Comparison of ENCODE assay signal across 9 cellular contexts in genomic region chr3:58422756-58423324, GRCh38. TPM values are rescaled to one million over a fixed set of nuclear protein-coding genes. Genes with fewer than 3 reads are reported as not detected.
A peak's percentile ranks its signal among the peaks of the same experiment; 100 is the strongest.
DNase-seq lines count a peak whose midpoint lies in the region; ATAC-seq and TF ChIP-seq lines count a peak whose summit lies in the region.
"Had no signal": no experiment of that assay in that cellular context is flagged by ENCODE, and none has a peak within 500 bp of the region (broad histone marks: within the 10 kb centered on the region; RNA-seq: fewer than 3 reads in every experiment).

No MANE protein-coding gene starts in this region.

- peak; percentile 34 for TF ChIP-seq RAD21 in IMR-90 (IDR thresholded peaks at IDR 0.05; ENCODE audit: low read length)

- no peak overlapping the region for H3K4me2 ChIP-seq in IMR-90 (ENCODE audit: low read depth, low read length)
- no peak overlapping the region for H3K4me2 ChIP-seq in mesendoderm (ENCODE audit: low read length)

- DNase-seq in BJ (ENCODE audit: low read depth) (no peak), IMR-90 (peak; percentile 32), choroid plexus epithelial cell (ENCODE audit: low read depth) (peak; percentile 74), mesendoderm (peak; percentile 81), mucosa of descending colon (no peak), COR-L47 (lab: John Stamatoyannopoulos, UW) (no peak), HUDEP-2 (lab: John Stamatoyannopoulos, UW; ENCODE audit: unreplicated experiment in 76 of 76) (no peak)
- no peak for DNase-seq in stimulated activated naive CD8-positive, alpha-beta T cell treated with anti-CD3 and anti-CD28 coated beads, Interleukin-15, Interleukin-2, amounts not matched to agents 100 U/mL and 50 U/mL, for 24 hours
- DNase-seq: NCI-H1930 had no signal

- H3K56ac ChIP-seq in IMR-90 (ENCODE audit: extremely low read depth, insufficient read depth, low read length) (no peak overlapping the region), mesendoderm (ENCODE audit: low read length) (peak overlapping the region; percentile 19)

- H2BK120ac ChIP-seq in IMR-90 (ENCODE audit: low read depth, low read length) (no peak overlapping the region), mesendoderm (ENCODE audit: low read depth, low read length) (no peak overlapping the region)

- no peak overlapping the region for H3K14ac ChIP-seq in IMR-90 (replicated peaks; ENCODE audit: low read depth, low read length)

- intact Hi-C loops in IMR-90 (cut with micrococcal nuclease) (no loop called here), mucosa of descending colon (cut with DNase I, micrococcal nuclease) (no loop called here)

- H4K20me1 ChIP-seq in IMR-90 (ENCODE audit: insufficient read depth, low read length), result no peaks in the 10 kb centered on the region

- H3K4me1 ChIP-seq in IMR-90 (ENCODE audit: control insufficient read depth, insufficient read depth, low read length) (peaks cover 2% of the 10 kb centered on the region), mesendoderm (ENCODE audit: control insufficient read depth, low read depth, low read length) (no peaks in the 10 kb centered on the region), mucosa of descending colon (ENCODE audit: low read depth) (peaks cover 8% of the 10 kb centered on the region)

- no peak overlapping the region for H4K8ac ChIP-seq in IMR-90 (ENCODE audit: low read depth in 2 of 2, low read length in 2 of 2)
- no peak overlapping the region for H4K8ac ChIP-seq in mesendoderm (ENCODE audit: low read depth, low read length)

- H3K9me3 ChIP-seq in IMR-90 (ENCODE audit: control insufficient read depth, insufficient read depth, low read length), result no peaks in the 10 kb centered on the region
- no peaks in the 10 kb centered on the region for H3K9me3 ChIP-seq in mucosa of descending colon

- H3K27me3 ChIP-seq in BJ (ENCODE audit: control insufficient read depth, insufficient read depth, low read length), result no peaks in the 10 kb centered on the region
- H3K27me3 ChIP-seq in IMR-90 (ENCODE audit: control insufficient read depth, insufficient read depth, low read length), result no peaks in the 10 kb centered on the region
- no peaks in the 10 kb centered on the region for H3K27me3 ChIP-seq in mesendoderm (ENCODE audit: insufficient read depth, low read length, poor library complexity)

- H2AFZ ChIP-seq in IMR-90 (replicated peaks; ENCODE audit: low read length, poor library complexity), result no peak overlapping the region

- H4K91ac ChIP-seq in IMR-90 (ENCODE audit: insufficient read depth, low read depth, low read length), result no peak overlapping the region

- peaks cover 0 to 12% of the 10 kb centered on the region in 2 experiments; a peak in 3 of 4 replicates for H3K79me1 ChIP-seq in IMR-90 (ENCODE audit: low read depth in 1 of 2, low read length in 2 of 2)
- H3K79me1 ChIP-seq in mesendoderm (ENCODE audit: low read length), result no peaks in the 10 kb centered on the region

- ATAC-seq in IMR-90 (ENCODE audit: low read depth), result peak; percentile 43; the same call in 1 of the 2 replicates
- ATAC-seq in mucosa of descending colon, result no peak
- ATAC-seq in stimulated activated naive CD8-positive, alpha-beta T cell treated with anti-CD3 and anti-CD28 coated beads, Interleukin-15, Interleukin-2, amounts not matched to agents 100 U/mL and 50 U/mL, for 24 hours, result no peak

- H3K9ac ChIP-seq in IMR-90 (ENCODE audit: low read depth, low read length) (no peak overlapping the region), mesendoderm (ENCODE audit: low read length) (peak overlapping the region; percentile 4)

- no peak overlapping the region for H3K4me3 ChIP-seq in BJ (ENCODE audit: low read depth, low read length)
- H3K4me3 ChIP-seq in IMR-90 (ENCODE audit: insufficient read depth, low read depth, low read length), result no peak overlapping the region
- no peak overlapping the region for H3K4me3 ChIP-seq in choroid plexus epithelial cell (ENCODE audit: low read depth, low read length)
- no peak overlapping the region for H3K4me3 ChIP-seq in mesendoderm (ENCODE audit: low read length)
- H3K4me3 ChIP-seq in mucosa of descending colon, result no peak overlapping the region

- H2AK9ac ChIP-seq in IMR-90 (replicated peaks; ENCODE audit: low read depth, low read length, poor library complexity), result no peak overlapping the region

- no peak overlapping the region for H3K23ac ChIP-seq in IMR-90 (ENCODE audit: low read depth, low read length)
- no peak overlapping the region for H3K23ac ChIP-seq in mesendoderm (ENCODE audit: low read length)

- H3K4ac ChIP-seq in IMR-90 (ENCODE audit: low read depth, low read length) (no peak overlapping the region), mesendoderm (ENCODE audit: low read depth, low read length) (no peak overlapping the region)

- no TSS peak for BruUV-seq in IMR-90 (replicated peaks; lab: Mats Ljungman, UMichigan)

- TF ChIP-seq CTCF in BJ (IDR thresholded peaks at IDR 0.05; ENCODE audit: insufficient read depth, low read depth, low read length) (peak; percentile 42), IMR-90 (conservative IDR thresholded peaks at IDR 0.05; ENCODE audit: low read depth, low read length) (peak; percentile 39), choroid plexus epithelial cell (conservative IDR thresholded peaks at IDR 0.05; ENCODE audit: low read depth, low read length) (peak; percentile 65), mucosa of descending colon (IDR thresholded peaks at IDR 0.05) (no peak)

- WGBS in IMR-90 (ENCODE audit: extremely low coverage in 2 of 2, insufficient read length in 1 of 2), 2 experiments, result no CpG with 5 or more reads among the region's 8 CpGs
- WGBS in mesendoderm (ENCODE audit: extremely low coverage, insufficient coverage, low lambda C conversion rate), result no CpG with 5 or more reads among the region's 8 CpGs

- H3K18ac ChIP-seq in IMR-90 (ENCODE audit: low read depth, low read length), result no peak overlapping the region
- H3K18ac ChIP-seq in mesendoderm (ENCODE audit: low read length), result no peak overlapping the region

- CTCF ChIA-PET in BJ (lab: Yijun Ruan, JAX) (interaction anchor here (1.2 to 1.8 kb wide), 3 partner anchors 69 to 102 kb away, joined by 3 to 6 read pairs (median 4); partner anchors contain the start of gene KCTD6), IMR-90 (lab: Yijun Ruan, JAX) (no interaction called here)

- peaks cover 3% of the 10 kb centered on the region; the same call in 1 of the 2 replicates for H3K9me1 ChIP-seq in IMR-90 (ENCODE audit: insufficient read depth, low read length)

- no peaks in the 10 kb centered on the region for H3K79me2 ChIP-seq in mesendoderm (ENCODE audit: control insufficient read depth, insufficient read depth, low read length)

- TF ChIP-seq POLR2A in IMR-90 (IDR thresholded peaks at IDR 0.05; ENCODE audit: low read depth, low read length), result no peak

- in situ Hi-C loops in IMR-90 (cut with MboI; ENCODE audit: low sequenced_read_pairs), result loop anchor here (25.0 kb wide), 1 partner anchor 236 kb away; no protein-coding TSS in a partner anchor

- H2BK15ac ChIP-seq in IMR-90 (ENCODE audit: low read depth, low read length) (no peak overlapping the region), mesendoderm (replicated peaks; ENCODE audit: low read depth) (no peak overlapping the region)

- POLR2A ChIA-PET in BJ (lab: Charles Lee), result no interaction called here
- POLR2A ChIA-PET in IMR-90 (lab: Charles Lee; ENCODE audit: unreplicated experiment), result no interaction called here

- H3K36me3 ChIP-seq in BJ (ENCODE audit: control insufficient read depth, insufficient read depth, low read length) (peaks cover 12% of the 10 kb centered on the region), IMR-90 (ENCODE audit: control insufficient read depth, insufficient read depth, low read length) (peaks cover 54% of the 10 kb centered on the region), mesendoderm (ENCODE audit: control insufficient read depth, insufficient read depth, low read length) (peaks cover 5% of the 10 kb centered on the region), mucosa of descending colon (ENCODE audit: low read depth) (peaks cover 4% of the 10 kb centered on the region)

- no peak overlapping the region for H2BK5ac ChIP-seq in IMR-90 (ENCODE audit: low read depth, low read length, poor library complexity, severe bottlenecking)
- H2BK5ac ChIP-seq in mesendoderm (ENCODE audit: low read length), result no peak overlapping the region

- H4K5ac ChIP-seq in IMR-90 (ENCODE audit: low read depth, low read length), result no peak overlapping the region
- H4K5ac ChIP-seq in mesendoderm (ENCODE audit: low read length), result no peak overlapping the region

- H2BK20ac ChIP-seq in IMR-90 (ENCODE audit: low read depth, low read length), result no peak overlapping the region

- H2AK5ac ChIP-seq in IMR-90 (ENCODE audit: low read depth, low read length), result no peak overlapping the region
- no peak overlapping the region for H2AK5ac ChIP-seq in mesendoderm (ENCODE audit: low read length)

- dilution Hi-C loops in IMR-90 (cut with HindIII; ENCODE audit: low sequenced_read_pairs, unreplicated experiment), result no loop called here

- no peak overlapping the region for H3K27ac ChIP-seq in IMR-90 (ENCODE audit: insufficient read depth, low read length)
- no peak overlapping the region for H3K27ac ChIP-seq in mesendoderm (ENCODE audit: low read depth, low read length)

TF ChIP-seq in IMR-90, 13 proteins besides CTCF, POLR2A, EP300 and RAD21:
- TF ChIP-seq SMC3 (IDR thresholded peaks at IDR 0.05; ENCODE audit: low read depth, low read length) (peak; percentile 31; the same call in 1 of the 2 replicates), BHLHE40 (IDR thresholded peaks at IDR 0.05; ENCODE audit: low read depth, low read length) (no peak), RCOR1 (IDR thresholded peaks at IDR 0.05; ENCODE audit: insufficient replicate concordance, low read length) (no peak)

RNA-seq across cellular contexts. Expression of gene PDHB, which starts 10.8 kb away (rescaled TPM):
- 86.1 and 99.6 TPM in 2 replicates for polyA plus RNA-seq in BJ (2011; rRNA removed)
- 28.5 and 32.1 TPM in 2 replicates for polyA minus RNA-seq in BJ (2011; rRNA and poly(A)+ RNA removed)
- total RNA-seq in IMR-90 (2012; rRNA removed), result 73.5 and 86.9 TPM in 2 replicates
- polyA plus RNA-seq in IMR-90 (2012; rRNA removed), result 63.8 and 69.2 TPM in 2 replicates
- 27.8 and 29.5 TPM in 2 replicates for polyA plus RNA-seq in IMR-90 (2012; cell fraction: cytosol; rRNA removed)
- 14.1 and 41.8 TPM in 2 replicates for polyA plus RNA-seq in IMR-90 (2012; cell fraction: nucleus; rRNA removed; ENCODE audit: low replicate concordance)
- 316 TPM for polyA plus RNA-seq in mesendoderm (2013, experiment 1 of 2)
- 310 TPM for polyA plus RNA-seq in mesendoderm (2013, experiment 2 of 2)
- 10 to 100 TPM; 65.0 to 69.6 (median 66.6) TPM for total RNA-seq in mucosa of descending colon

Comparison
In these comparisons a context has a peak if more than half of its experiments do, and no peak if none do; other contexts are left out.
1. DNase-seq: peak in IMR-90 (single experiment), choroid plexus epithelial cell (single experiment) and mesendoderm (single experiment); none in BJ (single experiment), mucosa of descending colon (0 of 3), stimulated activated naive CD8-positive, alpha-beta T cell treated with anti-CD3 and anti-CD28 coated beads, Interleukin-15, Interleukin-2, amounts not matched to agents 100 U/mL and 50 U/mL, for 24 hours (single experiment), COR-L47 (single experiment) and HUDEP-2 (0 of 76).